In genomic region chr6:48200874-48201273, GRCh38 we compare ENCODE assay signal across 18 cellular contexts.
A peak's percentile ranks its signal among the peaks of the same experiment; 100 is the strongest.
DNase-seq lines count a peak whose midpoint lies in the region; ATAC-seq, FAIRE-seq and TF ChIP-seq lines count a peak whose summit lies in the region.
"Had no signal": no experiment of that assay in that cellular context is flagged by ENCODE, and none has a peak within 500 bp of the region (broad histone marks: within the 10 kb centered on the region; RNA-seq: fewer than 3 reads in every experiment).

No MANE protein-coding gene starts in this region.

- H3K9ac ChIP-seq in HepG2 (ENCODE audit: insufficient read depth, low read depth, low read length): no peak overlapping the region

- H3K27me3 Mint-ChIP-seq in osteocyte (ENCODE audit: unreplicated experiment): no peaks in the 10 kb centered on the region

- H3K79me2 ChIP-seq in HepG2 (ENCODE audit: insufficient read depth, low read length): no peaks in the 10 kb centered on the region

- no peak overlapping the region for H3K4me2 ChIP-seq in HepG2 (ENCODE audit: low read depth, low read length)

- H3K27ac Mint-ChIP-seq in osteocyte (ENCODE audit: unreplicated experiment): peak overlapping the region; percentile 28
- H3K27ac Mint-ChIP-seq: CD14-positive monocyte; CD8-positive, alpha-beta T cell; HFFc6 had no signal

- H3K36me3 ChIP-seq in HepG2 (replicated peaks in 1 of 2; ENCODE audit: control insufficient read depth in 1 of 2, insufficient read depth in 2 of 2, low read length in 2 of 2) (no peaks in the 10 kb centered on the region), right lobe of liver (no peaks in the 10 kb centered on the region)

- 44% methylated on average over 2 of the region's 2 CpGs for WGBS in HepG2 (ENCODE audit: low lambda C conversion rate)
- WGBS in right lobe of liver (ENCODE audit: insufficient coverage, low coverage, low lambda C conversion rate, missing lambda C conversion rate): 91% methylated on average over 2 of the region's 2 CpGs

- H3K4me1 ChIP-seq in HepG2 (ENCODE audit: insufficient read depth, low read length) (peaks cover 6% of the 10 kb centered on the region; the same call in 1 of the 2 replicates), right lobe of liver (no peaks in the 10 kb centered on the region)

- peaks cover 13% of the 10 kb centered on the region for H3K4me1 Mint-ChIP-seq in osteocyte (ENCODE audit: unreplicated experiment)
- H3K4me1 Mint-ChIP-seq: CD14-positive monocyte had no signal

- no peaks in the 10 kb centered on the region for H4K20me1 ChIP-seq in HepG2 (ENCODE audit: insufficient read depth, low read length)

- no peaks in the 10 kb centered on the region for H3K9me3 Mint-ChIP-seq in osteocyte (ENCODE audit: unreplicated experiment)
- H3K9me3 Mint-ChIP-seq: CD8-positive, alpha-beta T cell had no signal

- H3K27me3 ChIP-seq in HepG2 (ENCODE audit: control insufficient read depth in 1 of 2, insufficient read depth in 2 of 2, low read length in 2 of 2) (no peaks in the 10 kb centered on the region), right lobe of liver (no peaks in the 10 kb centered on the region)

- BruUV-seq in HepG2 (replicated peaks; lab: Mats Ljungman, UMichigan): no TSS peak

- no peak for FAIRE-seq in HepG2 (lab: Jason Lieb, UNC)
- FAIRE-seq: D721Med had no signal

- DNase-seq in HepG2 (ENCODE audit: low spot score) (peak; percentile 18), right lobe of liver (no peak), fibroblast of villous mesenchyme (ENCODE audit: low read depth) (peak; percentile 17), osteocyte (ENCODE audit: extremely low spot score, unreplicated experiment) (no peak), iPS-NIHi7 (ENCODE audit: extremely low spot score) (no peak), pons (ENCODE audit: low spot score) (no peak)
- DNase-seq: CD8-positive, alpha-beta T cell; COR-L47; DMS153; HCEC 1CT; HFFc6; IMR-90 had no signal

- no peak for TF ChIP-seq RAD21 in HepG2 (CRISPR knock-in tag; IDR thresholded peaks at IDR 0.05)

- no peak overlapping the region for H2AFZ ChIP-seq in HepG2 (ENCODE audit: low read length)

- TF ChIP-seq POLR2A in HepG2 (IDR thresholded peaks at IDR 0.05; ENCODE audit: insufficient read depth in 1 of 2, low read depth in 2 of 2, low read length in 2 of 2): no peak
- no peak for TF ChIP-seq POLR2A in right lobe of liver (IDR thresholded peaks at IDR 0.05)

- H3K36me3 Mint-ChIP-seq in osteocyte (ENCODE audit: unreplicated experiment): peaks cover 8% of the 10 kb centered on the region
- H3K36me3 Mint-ChIP-seq: CD14-positive monocyte; CD8-positive, alpha-beta T cell had no signal

- no peaks in the 10 kb centered on the region for H3K9me3 ChIP-seq in HepG2 (ENCODE audit: low read length)
- no peaks in the 10 kb centered on the region for H3K9me3 ChIP-seq in right lobe of liver

- no peak overlapping the region for H3K4me3 ChIP-seq in HepG2 (replicated peaks in 1 of 3; ENCODE audit: insufficient read depth in 1 of 3, low read depth in 2 of 3, low read length in 3 of 3)
- no peak overlapping the region for H3K4me3 ChIP-seq in right lobe of liver
- H3K4me3 ChIP-seq in fibroblast of villous mesenchyme (ENCODE audit: low read depth, low read length): no peak overlapping the region

- in situ Hi-C loops in HepG2 (cut with HindIII; ENCODE audit: extremely low pct_ligation_motif_present, low pct_unique_long_range_greater_than_20kb): no loop called here

- POLR2A ChIA-PET in HepG2 (lab: Yijun Ruan, JAX): no interaction called here

- peak; percentile 59; the same call in 2 of the 3 replicates for ATAC-seq in HepG2
- no peak for ATAC-seq in right lobe of liver
- no peak for ATAC-seq in GM18861 (IDR thresholded peaks at IDR 0.05; ENCODE audit: unreplicated experiment)
- ATAC-seq in HG02642 (IDR thresholded peaks at IDR 0.05; ENCODE audit: poor library complexity, unreplicated experiment): no peak
- ATAC-seq: CD8-positive, alpha-beta T cell had no signal

- H3K4me3 Mint-ChIP-seq in osteocyte (ENCODE audit: unreplicated experiment): no peak overlapping the region
- H3K4me3 Mint-ChIP-seq: CD14-positive monocyte; CD8-positive, alpha-beta T cell; HFFc6 had no signal

- TF ChIP-seq EP300 in HepG2 (IDR thresholded peaks at IDR 0.05; ENCODE audit: low read depth in 2 of 2, low read length in 2 of 2) (no peak), HepG2 (CRISPR knock-in tag; IDR thresholded peaks at IDR 0.05; ENCODE audit: borderline replicate concordance) (no peak)

- CTCF ChIA-PET in HepG2 (lab: Yijun Ruan, JAX; ENCODE audit: low intra/inter-chr PET ratio, low total read pairs): no interaction called here

- intact Hi-C loops in HepG2 (cut with micrococcal nuclease; ENCODE audit: unreplicated experiment): no loop called here
- intact Hi-C loops in right lobe of liver (cut with DNase I): no loop called here

- H3K27ac ChIP-seq in HepG2 (ENCODE audit: extremely low read length, insufficient read depth, low read length): no peak overlapping the region
- H3K27ac ChIP-seq in right lobe of liver: no peak overlapping the region
- H3K27ac ChIP-seq: 22Rv1, HL-60 had no signal

- no peak for TF ChIP-seq CTCF in HepG2 (CRISPR knock-in tag; IDR thresholded peaks at IDR 0.05)
- no peak for TF ChIP-seq CTCF in right lobe of liver (IDR thresholded peaks at IDR 0.05)
- TF ChIP-seq CTCF in fibroblast of villous mesenchyme (IDR thresholded peaks at IDR 0.05; ENCODE audit: insufficient read depth, low read depth, low read length): no peak
- TF ChIP-seq CTCF in osteocyte (IDR thresholded peaks at IDR 0.05): no peak

TF ChIP-seq in HepG2, 621 proteins besides CTCF, POLR2A, EP300 and RAD21:
- TF ChIP-seq TEAD3 (CRISPR knock-in tag; optimal IDR thresholded peaks at IDR 0.05; ENCODE audit: borderline replicate concordance) (no peak), FLYWCH1 (CRISPR knock-in tag; IDR thresholded peaks at IDR 0.05) (no peak), ZNF781 (CRISPR knock-in tag; IDR thresholded peaks at IDR 0.05; ENCODE audit: borderline replicate concordance, not compliant biosample characterization) (no peak), MAFK (conservative IDR thresholded peaks at IDR 0.05 in 1 of 2, IDR thresholded peaks at IDR 0.05 in 1 of 2; ENCODE audit: low read length in 2 of 2) (peak; percentile 15 to 29; a peak in 1 of 4 replicates), ZSCAN25 (CRISPR knock-in tag; IDR thresholded peaks at IDR 0.05) (no peak), ZNF549 (CRISPR knock-in tag; IDR thresholded peaks at IDR 0.05) (no peak)

Comparison
In these comparisons a context has a peak if more than half of its experiments do, and no peak if none do; other contexts are left out.
1. DNase-seq: peak in HepG2 (single experiment) and fibroblast of villous mesenchyme (single experiment); none in right lobe of liver (0 of 3), osteocyte (single experiment), iPS-NIHi7 (single experiment) and pons (single experiment).